14 cellular contexts compared by ENCODE assay signal in the genomic region with DNA sequence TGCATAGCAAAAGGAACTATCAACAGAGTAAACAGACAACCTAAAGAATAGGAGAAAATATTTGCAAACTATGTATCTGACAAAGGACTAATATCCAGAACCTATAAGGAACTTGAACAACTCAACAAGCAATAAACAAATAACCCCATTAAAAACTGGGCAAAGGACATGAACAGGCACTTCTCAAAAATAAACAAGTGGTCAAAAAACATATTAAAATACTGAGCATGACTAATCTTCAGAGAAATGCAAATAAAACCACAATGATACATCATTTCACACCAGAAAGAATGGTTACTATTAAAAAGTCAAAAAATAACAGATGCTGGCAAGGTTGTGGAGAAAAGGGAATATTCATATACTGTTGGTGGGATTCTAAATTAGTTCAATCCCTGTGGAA.
"Had no signal": no experiment of that assay in that cellular context is flagged by ENCODE, and none has a peak within 500 bp of the region (broad histone marks: within the 10 kb centered on the region; RNA-seq: fewer than 3 reads in every experiment).

No MANE protein-coding gene starts in this region.

- H3K27ac ChIP-seq: body of pancreas, left lung, thyroid gland had no signal

- H3K27me3 ChIP-seq: body of pancreas, left lung, thyroid gland had no signal

- H3K36me3 ChIP-seq: left lung, thyroid gland had no signal

- DNase-seq: activated CD4-positive, alpha-beta T cell treated with anti-CD3 and anti-CD28 coated beads, Interleukin-2, amount 10 ng/mL, durations not matched to agents 7 days and 5 days; activated CD8-positive, alpha-beta T cell treated with anti-CD3 and anti-CD28 coated beads, Interleukin-2, amount 10 ng/mL, durations not matched to agents 7 days and 5 days; activated naive CD4-positive, alpha-beta T cell treated with Interleukin-2 at 50 U/mL for 16 hours; activated naive CD8-positive, alpha-beta T cell treated with anti-CD3 and anti-CD28 coated beads, Interleukin-2, amount 10 ng/mL, durations not matched to agents 7 days and 5 days; activated T-cell treated with anti-CD3 and anti-CD28 coated beads, Interleukin-2, amount 50 U/mL, for 24 hours; body of pancreas; caudate nucleus; endodermal cell; kidney; left lung; mammary epithelial cell; stimulated activated CD4-positive, alpha-beta T cell treated with anti-CD3 and anti-CD28 coated beads, Interleukin-2, amount 100 ng/mL, for 24 hours; stimulated activated naive CD4-positive, alpha-beta T cell treated with Interleukin-2 at 50 U/mL for 16 hours; thyroid gland had no signal

- H3K4me1 ChIP-seq: body of pancreas, left lung, thyroid gland had no signal

- H3K9me3 ChIP-seq: body of pancreas, left lung, thyroid gland had no signal

- H3K4me3 ChIP-seq: body of pancreas, left lung, thyroid gland had no signal
